Comparison of ENCODE assay signal across 8 cellular contexts in the genomic region with DNA sequence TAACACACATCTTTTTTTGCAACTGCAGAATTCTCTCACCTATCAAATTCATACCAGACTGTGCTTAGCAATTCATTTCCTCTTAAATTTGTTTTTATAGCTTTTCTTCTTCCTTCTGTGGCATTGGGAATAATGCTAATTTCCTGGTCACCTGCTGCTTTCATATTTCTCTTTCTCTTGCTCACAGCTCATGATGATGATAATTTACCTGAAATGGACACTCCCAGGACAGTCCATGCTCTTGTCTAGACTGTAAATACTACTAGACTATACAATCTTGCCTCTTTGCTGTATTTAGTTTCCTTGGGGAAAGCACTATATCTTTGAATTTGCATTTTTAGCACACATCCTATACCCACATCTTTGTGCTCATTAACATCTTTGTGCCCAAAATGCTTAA. TPM values are rescaled to one million over a fixed set of nuclear protein-coding genes. Genes with fewer than 3 reads are reported as not detected.
"Had no signal": no experiment of that assay in that cellular context is flagged by ENCODE, and none has a peak within 500 bp of the region (broad histone marks: within the 10 kb centered on the region; RNA-seq: fewer than 3 reads in every experiment).

No MANE protein-coding gene starts in this region.

- ATAC-seq: HepG2, K562 had no signal

- H3K9me3 Mint-ChIP-seq: IgD-negative memory B cell had no signal

- H3K4me1 Mint-ChIP-seq: IgD-negative memory B cell had no signal

- H3K4me3 ChIP-seq: K562 had no signal

- DNase-seq: IMR-90, KBM-7 had no signal

- H3K4me3 Mint-ChIP-seq: IgD-negative memory B cell had no signal

- H3K27ac ChIP-seq: HL-60 had no signal

- H3K27ac Mint-ChIP-seq: IgD-negative memory B cell had no signal

RNA-seq across cellular contexts. Expression of a gene that starts 15.5 kb away (rescaled TPM):
- total RNA-seq: HepG2, HT-29, HT1080, IMR-90, K562 had no signal
- polyA plus RNA-seq: HepG2, IMR-90, K562 had no signal

RNA-seq across cellular contexts. Expression of a gene that starts 27.5 kb away (rescaled TPM):
- total RNA-seq: HT-29, K562 had no signal
- polyA plus RNA-seq: K562 had no signal

RNA-seq across cellular contexts. Expression of a gene that starts 37.7 kb away (rescaled TPM):
- total RNA-seq: HepG2, HT-29 had no signal
- polyA plus RNA-seq: K562 had no signal
